In genomic region chr12:119397540-119397939, GRCh38 we compare ENCODE assay signal across 9 cellular contexts.
"Had no signal": no experiment of that assay in that cellular context is flagged by ENCODE, and none has a peak within 500 bp of the region (broad histone marks: within the 10 kb centered on the region; RNA-seq: fewer than 3 reads in every experiment).

No MANE protein-coding gene starts in this region.

- DNase-seq: GM23248, GOT3, H7, H9, HCEC 1CT, HFFc6 had no signal

- H3K27ac ChIP-seq: GM23248 had no signal

- H3K4me3 Mint-ChIP-seq: GM23338, H9, HFFc6 had no signal

- H3K36me3 ChIP-seq: HAP-1 had no signal

- H3K4me3 ChIP-seq: GM23248, GM23338, HAP-1 had no signal

- H3K27ac Mint-ChIP-seq: GM23338, H9, HFFc6 had no signal

- ATAC-seq: GM23338, HCT116 had no signal

- H3K4me1 ChIP-seq: HAP-1 had no signal

- H3K9me3 ChIP-seq: HAP-1 had no signal

- H3K4me1 Mint-ChIP-seq: GM23338, H9 had no signal
